Comparison of ENCODE assay signal across 19 cellular contexts in genomic region chrX:136692271-136692670, GRCh38. TPM values are rescaled to one million over a fixed set of nuclear protein-coding genes. Genes with fewer than 3 reads are reported as not detected.
"Had no signal": no experiment of that assay in that cellular context is flagged by ENCODE, and none has a peak within 500 bp of the region (broad histone marks: within the 10 kb centered on the region; RNA-seq: fewer than 3 reads in every experiment).

No MANE protein-coding gene starts in this region.

- H3K4me3 Mint-ChIP-seq: dendritic cell treated with granulocyte-macrophage colony-stimulating factor and Interleukin-4, amounts not matched to agents 40 ng/mL and 50 ng/mL, for 4 days; nephron; stimulated activated naive B cell treated with anti-CD40 and anti-IgM and Interleukin-4, amounts not matched to agents 10 μg/mL and 1 μg/mL and 100 μg/mL, for 72 hours had no signal

- H3K27ac ChIP-seq: adrenal gland, body of pancreas, right lobe of liver, tibial nerve had no signal

- DNase-seq: activated CD4-positive, alpha-beta T cell treated with anti-CD3 and anti-CD28 coated beads, Interleukin-2, amount 10 ng/mL, durations not matched to agents 7 days and 5 days; activated CD4-positive, CD25-positive, alpha-beta regulatory T cell; activated naive CD4-positive, alpha-beta T cell; adrenal gland; body of pancreas; cerebellar nuclear complex; glutamatergic neuron; left colon; occipital lobe; right lobe of liver; spleen; stimulated activated CD4-positive, alpha-beta T cell treated with anti-CD3 and anti-CD28 coated beads, Interleukin-1b, Interleukin-23, amount 100 ng/mL, for 48 hours; stimulated activated naive B cell treated with anti-CD40 and anti-IgM and Interleukin-4, amounts not matched to agents 10 μg/mL and 1 μg/mL and 100 μg/mL, for 72 hours had no signal

- H3K27ac Mint-ChIP-seq: nephron; stimulated activated naive B cell treated with anti-CD40 and anti-IgM and Interleukin-4, amounts not matched to agents 10 μg/mL and 1 μg/mL and 100 μg/mL, for 72 hours had no signal

- H3K9me3 ChIP-seq: adrenal gland, body of pancreas, right lobe of liver, spleen, tibial nerve had no signal

- H3K27me3 ChIP-seq: adrenal gland, body of pancreas, right lobe of liver, spleen had no signal

- H3K27me3 Mint-ChIP-seq: activated CD4-positive, alpha-beta T cell treated with anti-CD3 and anti-CD28 coated beads, Interleukin-2, amount 10 ng/mL, durations not matched to agents 7 days and 5 days; dendritic cell treated with granulocyte-macrophage colony-stimulating factor and Interleukin-4, amounts not matched to agents 40 ng/mL and 50 ng/mL, for 4 days; progenitor cell of endocrine pancreas had no signal

- H3K4me3 ChIP-seq: adrenal gland, body of pancreas, right lobe of liver, spleen, tibial nerve had no signal

- H3K4me1 ChIP-seq: adrenal gland, body of pancreas, right lobe of liver, tibial nerve had no signal

- H3K9me3 Mint-ChIP-seq: activated CD4-positive, alpha-beta T cell treated with anti-CD3 and anti-CD28 coated beads, Interleukin-2, amount 10 ng/mL, durations not matched to agents 7 days and 5 days; dendritic cell treated with granulocyte-macrophage colony-stimulating factor and Interleukin-4, amounts not matched to agents 40 ng/mL and 50 ng/mL, for 4 days; stimulated activated naive B cell treated with anti-CD40 and anti-IgM and Interleukin-4, amounts not matched to agents 10 μg/mL and 1 μg/mL and 100 μg/mL, for 72 hours had no signal

- ATAC-seq: body of pancreas, left colon, right lobe of liver had no signal

- H3K36me3 ChIP-seq: adrenal gland, right lobe of liver had no signal

RNA-seq across cellular contexts. Expression of gene CD40LG, which starts 44.3 kb away (rescaled TPM):
- total RNA-seq: body of pancreas, epithelial cell of proximal tubule, lung microvascular endothelial cell, occipital lobe, progenitor cell of endocrine pancreas had no signal
